In the genomic region with DNA sequence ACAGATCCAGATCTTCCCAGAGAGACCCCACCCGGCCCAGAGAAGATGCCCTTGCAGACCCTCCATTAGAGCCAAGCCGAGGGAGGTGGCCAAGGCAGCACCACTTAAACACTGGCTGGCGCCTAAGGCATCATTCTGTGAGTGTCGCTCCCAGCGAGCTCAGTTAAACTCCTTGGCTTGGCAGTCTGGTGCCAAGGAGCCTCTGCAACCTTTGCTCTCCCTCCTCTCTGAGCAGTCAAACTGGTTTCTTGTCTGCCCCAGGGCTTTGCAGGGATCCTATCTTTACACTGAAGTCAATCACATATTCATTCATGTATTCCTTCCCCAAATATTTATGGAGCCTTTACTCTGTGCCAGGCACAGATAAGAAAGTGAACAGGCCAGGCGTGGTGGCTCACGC, we compare ENCODE assay signal across 14 cellular contexts. TPM values are rescaled to one million over a fixed set of nuclear protein-coding genes. Genes with fewer than 3 reads are reported as not detected.
DNase-seq lines count a peak whose midpoint lies in the region; ATAC-seq, FAIRE-seq and TF ChIP-seq lines count a peak whose summit lies in the region.
"Had no signal": no experiment of that assay in that cellular context is flagged by ENCODE, and none has a peak within 500 bp of the region (broad histone marks: within the 10 kb centered on the region; RNA-seq: fewer than 3 reads in every experiment).

No MANE protein-coding gene starts in this region.

- intact Hi-C loops in esophagus squamous epithelium (cut with DNase I) = no loop called here
- intact Hi-C loops in pancreas (cut with DNase I) = no loop called here

- TF ChIP-seq POLR2A in esophagus squamous epithelium (IDR thresholded peaks at IDR 0.05) = no peak

- 36 to 66% methylated on average over 7 of the region's 7 CpGs for WGBS in esophagus squamous epithelium, 2 donors
- WGBS in pancreas, 2 donors = 32 to 45% methylated on average over 7 of the region's 7 CpGs

- TF ChIP-seq CTCF in C4-2B (conservative IDR thresholded peaks at IDR 0.05) (no peak), esophagus squamous epithelium (IDR thresholded peaks at IDR 0.05) (no peak), pancreas (IDR thresholded peaks at IDR 0.05) (no peak)

- H3K9me3 ChIP-seq in esophagus squamous epithelium = no peaks in the 10 kb centered on the region
- H3K9me3 ChIP-seq in pancreas = no peaks in the 10 kb centered on the region

- H3K27ac ChIP-seq in C4-2B = peak overlapping the region; percentile 66
- peak overlapping the region; percentile 47 to 81 (median 72) for H3K27ac ChIP-seq in esophagus squamous epithelium
- no peak overlapping the region for H3K27ac ChIP-seq in pancreas

- no peak overlapping the region for H3K4me3 ChIP-seq in esophagus squamous epithelium
- H3K4me3 ChIP-seq in pancreas = no peak overlapping the region

- ATAC-seq in pancreas = peak; percentile 57 to 80 (median 71)
- no peak for ATAC-seq in GM21390 (IDR thresholded peaks at IDR 0.05; ENCODE audit: unreplicated experiment)
- no peak for ATAC-seq in HG03469 (IDR thresholded peaks at IDR 0.05; ENCODE audit: unreplicated experiment)
- ATAC-seq: effector memory CD8-positive, alpha-beta T cell had no signal

- H3K36me3 ChIP-seq in esophagus squamous epithelium = no peaks in the 10 kb centered on the region
- H3K36me3 ChIP-seq in pancreas = no peaks in the 10 kb centered on the region

- DNase-seq in NCI-H2227 treated with DMSO at 0.1 percent for 48 hours (lab: John Stamatoyannopoulos, UW) = peak; percentile 34
- DNase-seq in esophagus squamous epithelium (lab: John Stamatoyannopoulos, UW) = no peak
- no peak for DNase-seq in pancreas
- DNase-seq in putamen (ENCODE audit: low spot score) = no peak
- DNase-seq in middle frontal gyrus (ENCODE audit: extremely low spot score, low spot score) = no peak
- DNase-seq: activated CD4-positive, alpha-beta memory T cell treated with anti-CD3 and anti-CD28 coated beads for 36 hours; effector memory CD8-positive, alpha-beta T cell; NCI-H526; nucleus accumbens; T-helper 9 cell had no signal

- H3K4me1 ChIP-seq in esophagus squamous epithelium = peaks cover 37 to 91% (median 54%) of the 10 kb centered on the region in 3 donors
- H3K4me1 ChIP-seq in pancreas = peaks cover 0 to 7% (median 0%) of the 10 kb centered on the region in 3 donors

- H3K27me3 ChIP-seq in esophagus squamous epithelium = no peaks in the 10 kb centered on the region
- H3K27me3 ChIP-seq in pancreas = no peaks in the 10 kb centered on the region

- FAIRE-seq in pancreas (lab: Jason Lieb, UNC) = no peak
- FAIRE-seq: urothelium cell line had no signal

RNA-seq across cellular contexts. Expression of gene SLC9A1, which starts 10.6 kb away (rescaled TPM):
- total RNA-seq in esophagus squamous epithelium = 10 to 100 TPM; 11.4 to 18.8 (median 16.6) TPM
- total RNA-seq in pancreas = 10 to 100 TPM in 4 of 6 donors, 1 to 10 TPM in 2; 8.3 to 20.6 (median 11.1) TPM
- polyA plus RNA-seq in pancreas = 10 to 100 TPM in 1 of 2 donors, 1 to 10 TPM in 1; 9.8 to 15.0 TPM

Comparison
In these comparisons a context has a peak if more than half of its experiments do, and no peak if none do; other contexts are left out.
1. H3K27ac ChIP-seq: peak in C4-2B (single experiment) and esophagus squamous epithelium (4 of 4); none in pancreas (0 of 4).
2. ATAC-seq: peak in pancreas (4 of 4); none in GM21390 (single experiment) and HG03469 (single experiment).